Comparison of ENCODE assay signal across 8 cellular contexts in genomic region chr6:7615611-7616383, GRCh38. TPM values are rescaled to one million over a fixed set of nuclear protein-coding genes. Genes with fewer than 3 reads are reported as not detected.
DNase-seq lines count a peak whose midpoint lies in the region; ATAC-seq and TF ChIP-seq lines count a peak whose summit lies in the region.

No MANE protein-coding gene starts in this region.

- ATAC-seq in GM19043 (IDR thresholded peaks at IDR 0.05; ENCODE audit: low read depth, unreplicated experiment), result peak; percentile 47
- ATAC-seq in activated naive CD8-positive, alpha-beta T cell treated with anti-CD3 and anti-CD28 coated beads, Interleukin-2, amount 50 U/mL, for 24 hours, result no peak
- peak; percentile 32 to 75 (median 56) for ATAC-seq in heart right ventricle
- no peak for ATAC-seq in HG02623 (IDR thresholded peaks at IDR 0.05; ENCODE audit: unreplicated experiment)
- ATAC-seq in HG03097 (IDR thresholded peaks at IDR 0.05; ENCODE audit: low FRiP score, unreplicated experiment), result no peak

- peaks cover 5% of the 10 kb centered on the region for H3K27me3 Mint-ChIP-seq in activated naive CD8-positive, alpha-beta T cell treated with anti-CD3 and anti-CD28 coated beads, Interleukin-2, amount 50 U/mL, for 24 hours

- peaks cover 0 to 35% (median 9%) of the 10 kb centered on the region in 9 donors for H3K36me3 ChIP-seq in heart right ventricle

- no peaks in the 10 kb centered on the region for H3K9me3 ChIP-seq in heart right ventricle

- H3K4me3 Mint-ChIP-seq in activated naive CD8-positive, alpha-beta T cell treated with anti-CD3 and anti-CD28 coated beads, Interleukin-2, amount 50 U/mL, for 24 hours, result no peak overlapping the region

- WGBS in heart right ventricle, 2 donors, result 12 to 19% methylated on average over 7 of the region's 7 CpGs

- peaks cover 5% of the 10 kb centered on the region for H3K36me3 Mint-ChIP-seq in activated naive CD8-positive, alpha-beta T cell treated with anti-CD3 and anti-CD28 coated beads, Interleukin-2, amount 50 U/mL, for 24 hours (ENCODE audit: low read depth)

- H3K27ac Mint-ChIP-seq in activated naive CD8-positive, alpha-beta T cell treated with anti-CD3 and anti-CD28 coated beads, Interleukin-2, amount 50 U/mL, for 24 hours, result no peak overlapping the region

- peaks cover 0 to 29% (median 8%) of the 10 kb centered on the region in 9 donors for H3K4me1 ChIP-seq in heart right ventricle

- H3K9me3 Mint-ChIP-seq in activated naive CD8-positive, alpha-beta T cell treated with anti-CD3 and anti-CD28 coated beads, Interleukin-2, amount 50 U/mL, for 24 hours, result no peaks in the 10 kb centered on the region

- DNase-seq in COLO668 (lab: John Stamatoyannopoulos, UW; ENCODE audit: unreplicated experiment) (peak; percentile 28), NCI-H524 treated with DMSO at 0.1 percent for 48 hours (lab: John Stamatoyannopoulos, UW) (peak; percentile 15), heart right ventricle (peak in 1 of 2 donors; percentile 54), renal cortical epithelial cell (ENCODE audit: low read depth) (peak; percentile 65)
- peak; percentile 18 for DNase-seq in activated naive CD8-positive, alpha-beta T cell treated with anti-CD3 and anti-CD28 coated beads, Interleukin-2, amount 50 U/mL, for 24 hours

- intact Hi-C loops in heart right ventricle (cut with DNase I), result loop anchor here (2.0 to 10.0 kb wide), 10 partner anchors 188 to 941 kb away; no protein-coding TSS in a partner anchor

- no peaks in the 10 kb centered on the region for H3K27me3 ChIP-seq in heart right ventricle

- TF ChIP-seq CTCF in heart right ventricle (IDR thresholded peaks at IDR 0.05), result peak; percentile 63 to 82 (median 74)

- H3K27ac ChIP-seq in heart right ventricle, result no peak overlapping the region

- peaks cover 17% of the 10 kb centered on the region for H3K4me1 Mint-ChIP-seq in activated naive CD8-positive, alpha-beta T cell treated with anti-CD3 and anti-CD28 coated beads, Interleukin-2, amount 50 U/mL, for 24 hours

- peak overlapping the region in 5 of 10 donors; percentile 17 to 33 (median 21) for H3K4me3 ChIP-seq in heart right ventricle

RNA-seq across cellular contexts. Expression of gene SNRNP48, which starts 25.8 kb away (rescaled TPM):
- total RNA-seq in heart right ventricle, result 10 to 100 TPM in 9 of 10 donors, 1 to 10 TPM in 1; 9.1 to 21.1 (median 13.1) TPM
- polyA plus RNA-seq in heart right ventricle, result 10 to 100 TPM; 10.4 to 16.2 TPM
- 12.7 and 14.1 TPM in 2 replicates for total RNA-seq in renal cortical epithelial cell

Comparison
In these comparisons a context has a peak if more than half of its experiments do, and no peak if none do; other contexts are left out.
1. ATAC-seq: peak in GM19043 (single experiment) and heart right ventricle (8 of 8); none in activated naive CD8-positive, alpha-beta T cell treated with anti-CD3 and anti-CD28 coated beads, Interleukin-2, amount 50 U/mL, for 24 hours (single experiment), HG02623 (single experiment) and HG03097 (single experiment).